1 cellular context compared by ENCODE assay signal in the genomic region with DNA sequence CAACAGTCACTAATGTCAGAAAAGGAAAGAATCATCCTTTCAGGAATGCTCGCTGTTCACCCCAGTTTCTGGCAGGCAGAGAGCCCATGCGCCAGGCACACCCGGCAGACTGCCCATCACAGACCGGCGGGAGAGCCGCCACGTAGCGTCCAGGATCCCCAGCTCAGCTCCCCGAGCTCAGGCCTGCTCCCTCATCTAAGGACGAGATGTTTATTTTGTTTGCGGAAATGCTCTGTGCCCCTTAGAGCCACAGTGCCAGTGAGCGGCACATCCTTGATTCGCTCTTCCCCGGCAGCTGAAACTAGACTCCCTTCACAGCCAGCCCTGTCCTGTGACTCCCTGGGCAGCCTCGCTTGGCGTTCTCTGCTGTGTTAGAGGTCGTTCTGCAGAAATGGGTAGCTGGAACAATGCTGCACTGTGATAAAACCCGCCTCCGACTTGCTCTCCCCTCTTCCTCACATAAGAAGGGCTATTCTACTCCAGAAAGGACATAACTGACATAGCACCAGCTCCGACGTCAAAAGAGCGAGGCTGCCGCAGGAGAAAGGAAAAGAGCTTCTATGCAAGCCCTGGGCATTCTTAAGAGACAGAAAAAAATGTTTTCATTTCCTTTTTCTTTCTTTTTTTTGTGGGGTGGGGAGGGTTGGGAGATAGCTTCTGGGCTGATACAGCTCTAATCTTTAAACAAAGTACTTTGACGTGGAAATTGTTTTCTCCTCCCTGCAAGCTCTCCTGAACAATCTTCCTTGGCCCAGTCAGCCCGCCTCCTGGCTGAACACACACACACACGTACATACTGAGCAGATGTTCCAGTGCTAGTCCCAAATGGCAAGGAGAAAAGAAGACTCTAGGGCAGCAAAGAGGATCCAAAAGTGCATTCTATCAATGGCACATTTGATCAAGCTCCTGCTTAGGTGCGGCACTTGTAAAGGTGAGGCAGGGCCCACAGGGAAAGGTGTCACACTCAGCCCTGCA.
TF ChIP-seq lines count a peak whose summit lies in the region.

No MANE protein-coding gene starts in this region.

TF ChIP-seq in IMR-90, 13 proteins besides CTCF, POLR2A, EP300 and RAD21:
- TF ChIP-seq RCOR1 (IDR thresholded peaks at IDR 0.05; ENCODE audit: insufficient replicate concordance, low read length), result no peak
- no peak for TF ChIP-seq MXI1 (IDR thresholded peaks at IDR 0.05; ENCODE audit: borderline replicate concordance, low read depth, low read length)
- TF ChIP-seq CHD1 (IDR thresholded peaks at IDR 0.05; ENCODE audit: low read depth, low read length), result no peak
- TF ChIP-seq BHLHE40 (IDR thresholded peaks at IDR 0.05; ENCODE audit: low read depth, low read length), result no peak
- TF ChIP-seq FOS (IDR thresholded peaks at IDR 0.05; ENCODE audit: low read depth, low read length), result no peak
- TF ChIP-seq CEBPB (IDR thresholded peaks at IDR 0.05; ENCODE audit: low read depth, low read length), result no peak
- TF ChIP-seq SMC3 (IDR thresholded peaks at IDR 0.05; ENCODE audit: low read depth, low read length), result no peak
- no peak for TF ChIP-seq RFX5 (IDR thresholded peaks at IDR 0.05; ENCODE audit: low read depth, low read length)
